In genomic region chr10:110659558-110659957, GRCh38 we compare ENCODE assay signal across 36 cellular contexts. TPM values are rescaled to one million over a fixed set of nuclear protein-coding genes. Genes with fewer than 3 reads are reported as not detected.
"Had no signal": no experiment of that assay in that cellular context is flagged by ENCODE, and none has a peak within 500 bp of the region (broad histone marks: within the 10 kb centered on the region; RNA-seq: fewer than 3 reads in every experiment).

No MANE protein-coding gene starts in this region.

- H3K4me3 ChIP-seq: adrenal gland, cardiac muscle cell had no signal

- H3K4me1 ChIP-seq: adrenal gland had no signal

- H3K27ac ChIP-seq: adrenal gland, cardiac muscle cell, WERI-Rb-1 had no signal

- H3K27me3 ChIP-seq: adrenal gland, cardiac muscle cell had no signal

- H3K36me3 Mint-ChIP-seq: activated CD8-positive, alpha-beta memory T cell treated with anti-CD3 and anti-CD28 coated beads, Interleukin-2, amount 10 ng/mL, durations not matched to agents 7 days and 5 days; activated naive CD4-positive, alpha-beta T cell treated with anti-CD3 and anti-CD28 coated beads, Interleukin-2, amount 50 U/mL, for 72 hours; activated naive CD8-positive, alpha-beta T cell treated with anti-CD3 and anti-CD28 coated beads for 36 hours; brain; WTC11 had no signal

- H3K27ac Mint-ChIP-seq: activated CD4-positive, alpha-beta memory T cell treated with anti-CD3 and anti-CD28 coated beads, Interleukin-2, amount 10 ng/mL, durations not matched to agents 7 days and 5 days; activated CD4-positive, alpha-beta T cell treated with anti-CD3 and anti-CD28 coated beads for 36 hours; activated CD4-positive, alpha-beta T cell treated with anti-CD3 and anti-CD28 coated beads, Interleukin-2, amount 10 ng/mL, durations not matched to agents 7 days and 5 days; activated CD8-positive, alpha-beta memory T cell treated with anti-CD3 and anti-CD28 coated beads, Interleukin-2, amount 10 ng/mL, durations not matched to agents 7 days and 5 days; activated CD8-positive, alpha-beta T cell treated with anti-CD3 and anti-CD28 coated beads, Interleukin-2, amount 10 ng/mL, durations not matched to agents 7 days and 5 days; activated naive CD4-positive, alpha-beta T cell treated with anti-CD3 and anti-CD28 coated beads for 36 hours; activated naive CD4-positive, alpha-beta T cell treated with anti-CD3 and anti-CD28 coated beads, Interleukin-2, amount 50 U/mL, for 72 hours; activated naive CD8-positive, alpha-beta T cell treated with anti-CD3 and anti-CD28 coated beads for 36 hours; activated T-cell treated with anti-CD3 and anti-CD28 coated beads, Interleukin-2, amount 50 U/mL, for 24 hours; activated T-helper 2 cell treated with anti-CD3 and anti-CD28 coated beads, Interferon-gamma antibody, Interleukin-2, Interleukin-4, amounts not matched to agents 10 μg/mL and 5 μg/mL and 100 μg/mL, durations not matched to agents 14 hours and 24 hours and 36 hours; brain; T-helper 2 cell treated with Interferon-gamma antibody and Interleukin-4, amounts not matched to agents 5 μg/mL and 100 μg/mL, for 36 hours; WTC11 had no signal

- H3K4me1 Mint-ChIP-seq: central memory CD8-positive, alpha-beta T cell had no signal

- DNase-seq: activated CD4-positive, alpha-beta memory T cell treated with anti-CD3 and anti-CD28 coated beads, Interleukin-2, amount 10 ng/mL, durations not matched to agents 7 days and 5 days; activated CD4-positive, alpha-beta T cell treated with anti-CD3 and anti-CD28 coated beads for 1 hour; activated CD4-positive, alpha-beta T cell treated with anti-CD3 and anti-CD28 coated beads for 36 hours; activated CD4-positive, alpha-beta T cell treated with anti-CD3 and anti-CD28 coated beads for 48 hours; activated CD4-positive, alpha-beta T cell treated with anti-CD3 and anti-CD28 coated beads, Interleukin-2, amount 10 ng/mL, durations not matched to agents 7 days and 5 days; activated CD4-positive, alpha-beta T cell treated with anti-CD3 and anti-CD28 coated beads, Interleukin-2, amount 50 U/mL, for 48 hours; activated CD4-positive, CD25-positive, alpha-beta regulatory T cell; activated CD8-positive, alpha-beta memory T cell treated with anti-CD3 and anti-CD28 coated beads for 24 hours; activated CD8-positive, alpha-beta memory T cell treated with anti-CD3 and anti-CD28 coated beads, Interleukin-2, amount 10 ng/mL, durations not matched to agents 7 days and 5 days; activated CD8-positive, alpha-beta memory T cell treated with anti-CD3 and anti-CD28 coated beads, Interleukin-2, amount 50 U/mL, for 48 hours; activated CD8-positive, alpha-beta T cell treated with anti-CD3 and anti-CD28 coated beads, Interleukin-2, amount 10 ng/mL, durations not matched to agents 7 days and 5 days; activated effector memory CD4-positive, alpha-beta T cell treated with anti-CD3 and anti-CD28 coated beads, Interleukin-2, amount 50 U/mL, for 16 hours; activated gamma-delta T cell treated with Interleukin-2 at 50 U/mL for 16 hours; activated naive CD4-positive, alpha-beta T cell; activated naive CD4-positive, alpha-beta T cell treated with anti-CD3 and anti-CD28 coated beads for 36 hours; activated naive CD4-positive, alpha-beta T cell treated with anti-CD3 and anti-CD28 coated beads, Interleukin-2, amount 50 U/mL, for 16 hours; activated naive CD8-positive, alpha-beta T cell treated with anti-CD3 and anti-CD28 coated beads for 36 hours; activated T-cell treated with anti-CD3 and anti-CD28 coated beads, Interleukin-2, amount 50 U/mL, for 24 hours; activated T-cell treated with anti-CD3 and anti-CD28 coated beads, Interleukin-2, amount 50 U/mL, for 48 hours; adrenal gland; amniotic stem cell; aorta; caudate nucleus; cerebellar nuclear complex; T-helper 2 cell; T-helper 9 cell had no signal

- H3K36me3 ChIP-seq: adrenal gland, cardiac muscle cell, WERI-Rb-1 had no signal

- ATAC-seq: activated CD4-positive, alpha-beta T cell treated with anti-CD3 and anti-CD28 coated beads for 36 hours; activated CD4-positive, CD25-positive, alpha-beta regulatory T cell treated with anti-CD3 and anti-CD28 coated beads, Interleukin-2, amount 50 U/mL, for 24 hours; activated CD8-positive, alpha-beta memory T cell treated with anti-CD3 and anti-CD28 coated beads, Interleukin-2, amount 10 ng/mL, durations not matched to agents 7 days and 5 days; activated CD8-positive, alpha-beta T cell treated with anti-CD3 and anti-CD28 coated beads, Interleukin-2, amount 10 ng/mL, durations not matched to agents 7 days and 5 days; activated naive CD4-positive, alpha-beta T cell treated with anti-CD3 and anti-CD28 coated beads, Interleukin-2, amount 50 U/mL, for 72 hours; WTC11 had no signal

- H3K9me3 Mint-ChIP-seq: activated CD4-positive, alpha-beta memory T cell treated with anti-CD3 and anti-CD28 coated beads, Interleukin-2, amount 10 ng/mL, durations not matched to agents 7 days and 5 days; activated CD4-positive, alpha-beta T cell treated with anti-CD3 and anti-CD28 coated beads, Interleukin-2, amount 10 ng/mL, durations not matched to agents 7 days and 5 days; activated naive CD4-positive, alpha-beta T cell treated with anti-CD3 and anti-CD28 coated beads for 36 hours; activated naive CD4-positive, alpha-beta T cell treated with anti-CD3 and anti-CD28 coated beads, Interleukin-2, amount 50 U/mL, for 72 hours; activated naive CD8-positive, alpha-beta T cell treated with anti-CD3 and anti-CD28 coated beads for 36 hours; activated T-cell treated with anti-CD3 and anti-CD28 coated beads, Interleukin-2, amount 50 U/mL, for 24 hours; activated T-helper 2 cell treated with anti-CD3 and anti-CD28 coated beads, Interferon-gamma antibody, Interleukin-2, Interleukin-4, amounts not matched to agents 10 μg/mL and 5 μg/mL and 100 μg/mL, durations not matched to agents 14 hours and 24 hours and 36 hours; central memory CD8-positive, alpha-beta T cell; T-helper 2 cell treated with Interferon-gamma antibody and Interleukin-4, amounts not matched to agents 5 μg/mL and 100 μg/mL, for 36 hours; WTC11 had no signal

- H3K4me3 Mint-ChIP-seq: activated CD4-positive, alpha-beta memory T cell treated with anti-CD3 and anti-CD28 coated beads, Interleukin-2, amount 10 ng/mL, durations not matched to agents 7 days and 5 days; activated CD4-positive, alpha-beta T cell treated with anti-CD3 and anti-CD28 coated beads for 36 hours; activated CD4-positive, alpha-beta T cell treated with anti-CD3 and anti-CD28 coated beads, Interleukin-2, amount 10 ng/mL, durations not matched to agents 7 days and 5 days; activated CD8-positive, alpha-beta memory T cell treated with anti-CD3 and anti-CD28 coated beads, Interleukin-2, amount 10 ng/mL, durations not matched to agents 7 days and 5 days; activated CD8-positive, alpha-beta T cell treated with anti-CD3 and anti-CD28 coated beads, Interleukin-2, amount 10 ng/mL, durations not matched to agents 7 days and 5 days; activated naive CD4-positive, alpha-beta T cell treated with anti-CD3 and anti-CD28 coated beads for 36 hours; activated naive CD8-positive, alpha-beta T cell treated with anti-CD3 and anti-CD28 coated beads for 36 hours; activated T-cell treated with anti-CD3 and anti-CD28 coated beads, Interleukin-2, amount 50 U/mL, for 24 hours; brain; central memory CD8-positive, alpha-beta T cell; T-helper 2 cell treated with Interferon-gamma antibody and Interleukin-4, amounts not matched to agents 5 μg/mL and 100 μg/mL, for 36 hours; WTC11 had no signal

- H3K9me3 ChIP-seq: adrenal gland had no signal

RNA-seq across cellular contexts. Expression of gene RBM20, which starts 15.4 kb away (rescaled TPM):
- total RNA-seq: activated CD4-positive, alpha-beta T cell treated with anti-CD3 and anti-CD28 coated beads, Interleukin-2, amount 10 ng/mL, durations not matched to agents 7 days and 5 days; bronchial epithelial cell had no signal
